Comparison of ENCODE assay signal across 10 cellular contexts in the genomic region with DNA sequence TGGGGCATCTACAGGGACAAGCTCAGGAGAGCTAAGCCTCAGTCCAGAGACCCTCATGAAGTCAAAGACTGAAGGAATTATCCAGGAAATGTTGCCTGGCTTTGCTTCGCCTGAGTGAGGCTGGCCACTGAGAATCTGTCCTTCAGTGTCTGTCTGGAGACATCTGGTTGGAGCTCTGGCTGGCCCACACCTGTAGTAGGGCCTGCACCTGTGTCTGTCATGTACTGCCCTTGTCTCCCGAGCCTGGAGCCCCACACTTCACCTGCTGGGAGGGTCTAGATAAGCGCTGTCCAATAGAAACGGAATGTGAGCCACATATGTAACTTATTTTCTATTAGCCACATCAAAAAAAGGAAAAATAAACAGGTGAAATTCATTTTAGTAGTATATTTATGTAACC. TPM values are rescaled to one million over a fixed set of nuclear protein-coding genes. Genes with fewer than 3 reads are reported as not detected.
DNase-seq lines count a peak whose midpoint lies in the region; ATAC-seq and TF ChIP-seq lines count a peak whose summit lies in the region.
"Had no signal": no experiment of that assay in that cellular context is flagged by ENCODE, and none has a peak within 500 bp of the region (broad histone marks: within the 10 kb centered on the region; RNA-seq: fewer than 3 reads in every experiment).

No MANE protein-coding gene starts in this region.

- BruUV-seq in MCF 10A (replicated peaks; lab: Mats Ljungman, UMichigan), result no TSS peak

- H3K27me3 Mint-ChIP-seq in MCF 10A (ENCODE audit: insufficient read depth, unreplicated experiment), result no peaks in the 10 kb centered on the region
- peaks cover 3% of the 10 kb centered on the region for H3K27me3 Mint-ChIP-seq in nephron (ENCODE audit: low read depth)

- TF ChIP-seq EP300 in upper lobe of left lung (IDR thresholded peaks at IDR 0.05), result no peak

- H3K27ac Mint-ChIP-seq in MCF 10A (ENCODE audit: low read depth, unreplicated experiment) (peak overlapping the region; percentile 80), nephron (peak overlapping the region; percentile 93 to 96 (median 95))

- CTCF ChIA-PET in MCF 10A (lab: Yijun Ruan, JAX), result interaction anchor here (0.7 to 19.9 kb wide), 13 partner anchors 9 to 1088 kb away, joined by 3 to 622 read pairs (median 9); partner anchors contain the start of genes HDAC7 and SLC48A1

- peak overlapping the region; percentile 66 for H3K4me3 Mint-ChIP-seq in MCF 10A (ENCODE audit: unreplicated experiment)
- no peak overlapping the region for H3K4me3 Mint-ChIP-seq in nephron

- H3K36me3 ChIP-seq in cardiac muscle cell (no peaks in the 10 kb centered on the region), upper lobe of left lung (no peaks in the 10 kb centered on the region)
- H3K36me3 ChIP-seq: right lobe of liver had no signal

- intact Hi-C loops in left cardiac atrium (cut with DNase I), result no loop called here
- intact Hi-C loops in MCF 10A (cut with micrococcal nuclease), result loop anchor here (10.0 kb wide), 1 partner anchor 745 kb away; no protein-coding TSS in a partner anchor

- TF ChIP-seq CTCF in cardiac muscle cell (IDR thresholded peaks at IDR 0.05; ENCODE audit: low read depth, low read length) (no peak), MCF 10A (IDR thresholded peaks at IDR 0.05; ENCODE audit: unreplicated experiment) (no peak), nephron (IDR thresholded peaks at IDR 0.05; ENCODE audit: unreplicated experiment in 3 of 3) (no peak), upper lobe of left lung (IDR thresholded peaks at IDR 0.05) (no peak), GM13977 (IDR thresholded peaks at IDR 0.05; ENCODE audit: extremely low read depth, insufficient read depth, missing control alignments) (no peak)

- H3K9me3 ChIP-seq in cardiac muscle cell (ENCODE audit: low read depth), result no peaks in the 10 kb centered on the region
- no peaks in the 10 kb centered on the region for H3K9me3 ChIP-seq in upper lobe of left lung
- H3K9me3 ChIP-seq: right lobe of liver had no signal

- no peak for DNase-seq in cardiac muscle cell (ENCODE audit: low read depth in 1 of 2, low spot score in 1 of 2)
- no peak for DNase-seq in left cardiac atrium
- no peak for DNase-seq in MCF 10A (ENCODE audit: unreplicated experiment)
- DNase-seq in upper lobe of left lung, result no peak
- DNase-seq in GM13977 (ENCODE audit: low spot score), result no peak
- DNase-seq: NCI-H526 treated with DMSO at 0.1 percent for 48 hours had no signal

- POLR2A ChIA-PET in MCF 10A (lab: Yijun Ruan, JAX), result interaction anchor here (0.6 to 5.3 kb wide), 15 partner anchors 9 to 853 kb away, joined by 3 to 110 read pairs (median 4); partner anchors contain the start of genes HDAC7, KANSL2, RPAP3 and VDR

- ATAC-seq in left cardiac atrium, result no peak
- no peak for ATAC-seq in upper lobe of left lung (ENCODE audit: low FRiP score in 2 of 2)
- no peak for ATAC-seq in HG03175 (IDR thresholded peaks at IDR 0.05; ENCODE audit: unreplicated experiment)
- no peak for ATAC-seq in HG02759 (IDR thresholded peaks at IDR 0.05; ENCODE audit: unreplicated experiment)

- H3K4me3 ChIP-seq in cardiac muscle cell, result no peak overlapping the region
- H3K4me3 ChIP-seq in upper lobe of left lung, result peak overlapping the region in 1 of 4 donors; percentile 23
- H3K4me3 ChIP-seq: right lobe of liver had no signal

- H3K27me3 ChIP-seq in cardiac muscle cell, result no peaks in the 10 kb centered on the region
- no peaks in the 10 kb centered on the region for H3K27me3 ChIP-seq in upper lobe of left lung
- H3K27me3 ChIP-seq: right lobe of liver had no signal

- H3K27ac ChIP-seq in cardiac muscle cell (peak overlapping the region; percentile 77), upper lobe of left lung (peak overlapping the region; percentile 85 to 99 (median 94))

- H3K36me3 Mint-ChIP-seq in MCF 10A (ENCODE audit: insufficient read depth, unreplicated experiment) (no peaks in the 10 kb centered on the region), nephron (ENCODE audit: low read depth) (no peaks in the 10 kb centered on the region)

- H3K9me3 Mint-ChIP-seq in MCF 10A (ENCODE audit: unreplicated experiment) (no peaks in the 10 kb centered on the region), nephron (no peaks in the 10 kb centered on the region)

- H3K4me1 Mint-ChIP-seq in MCF 10A (ENCODE audit: insufficient read depth, unreplicated experiment), result peaks cover 51% of the 10 kb centered on the region
- H3K4me1 Mint-ChIP-seq in nephron, result peaks cover 52% of the 10 kb centered on the region

- no peak for TF ChIP-seq POLR2A in upper lobe of left lung (IDR thresholded peaks at IDR 0.05)

- 54 to 79% methylated on average over 3 to 4 of the region's 4 CpGs for WGBS in upper lobe of left lung, 2 donors

- H3K4me1 ChIP-seq in cardiac muscle cell (ENCODE audit: low read depth) (peaks cover 21% of the 10 kb centered on the region), upper lobe of left lung (peaks cover 47 to 64% (median 58%) of the 10 kb centered on the region in 4 donors)
- H3K4me1 ChIP-seq: right lobe of liver had no signal

- in situ Hi-C loops in GM13977 (cut with MboI; ENCODE audit: low pct_unique_long_range_greater_than_20kb, low sequenced_read_pairs, unreplicated experiment), result no loop called here

RNA-seq across cellular contexts. Expression of gene HDAC7, which starts 9.9 kb away (rescaled TPM):
- total RNA-seq in cardiac muscle cell (43.3 and 93.0 TPM in 2 replicates), left cardiac atrium (10 to 100 TPM; 41.6 to 58.0 TPM), MCF 10A (2022) (65.0 and 80.1 TPM in 2 replicates), upper lobe of left lung (100 to 1,000 TPM in 4 of 6 donors, 10 to 100 TPM in 2; 66.6 to 164 (median 126) TPM)
- 43.7 and 55.9 TPM in 2 replicates for polyA plus RNA-seq in cardiac muscle cell

RNA-seq across cellular contexts. Expression of gene SLC48A1, which starts 56.5 kb away (rescaled TPM):
- total RNA-seq in cardiac muscle cell (23.3 and 26.2 TPM in 2 replicates), left cardiac atrium (10 to 100 TPM; 22.1 to 28.9 TPM), MCF 10A (2022) (19.4 and 20.2 TPM in 2 replicates), upper lobe of left lung (10 to 100 TPM; 26.5 to 36.5 (median 33.9) TPM)
- 28.9 and 29.2 TPM in 2 replicates for polyA plus RNA-seq in cardiac muscle cell
